ENCODE assay signal across 18 cellular contexts in genomic region chr22:32964411-32965057, GRCh38.
"Had no signal": no experiment of that assay in that cellular context is flagged by ENCODE, and none has a peak within 500 bp of the region (broad histone marks: within the 10 kb centered on the region; RNA-seq: fewer than 3 reads in every experiment).

No MANE protein-coding gene starts in this region.

- H3K27ac ChIP-seq: cardiac muscle cell, gastrocnemius medialis, tibial nerve had no signal

- ATAC-seq: activated T-cell treated with anti-CD3 and anti-CD28 coated beads, Interleukin-2, amount 50 U/mL, for 72 hours; gastrocnemius medialis; left lobe of liver; naive thymus-derived CD8-positive, alpha-beta T cell; stimulated activated naive CD8-positive, alpha-beta T cell treated with anti-CD3 and anti-CD28 coated beads, Interleukin-15, amount 100 ng/mL, for 72 hours had no signal

- H3K36me3 ChIP-seq: cardiac muscle cell, gastrocnemius medialis, tibial nerve had no signal

- FAIRE-seq: islet of Langerhans had no signal

- DNase-seq: activated CD4-positive, alpha-beta memory T cell treated with anti-CD3 and anti-CD28 coated beads for 36 hours; activated CD4-positive, alpha-beta T cell treated with anti-CD3 and anti-CD28 coated beads for 48 hours; activated effector memory CD4-positive, alpha-beta T cell treated with Interleukin-2 at 50 U/mL for 16 hours; activated naive CD4-positive, alpha-beta T cell treated with anti-CD3 and anti-CD28 coated beads, Interleukin-2, amount 10 ng/mL, durations not matched to agents 7 days and 5 days; activated T-cell treated with anti-CD3 and anti-CD28 coated beads, Interleukin-2, amount 50 U/mL, for 72 hours; amygdala; cortex of kidney; erythroblast; gastrocnemius medialis; hypothalamus; naive thymus-derived CD8-positive, alpha-beta T cell; stimulated activated CD4-positive, alpha-beta T cell treated with anti-CD3 and anti-CD28 coated beads, Interleukin-1b, Interleukin-23, amount 100 ng/mL, for 48 hours; stimulated activated naive CD8-positive, alpha-beta T cell treated with anti-CD3 and anti-CD28 coated beads, Interleukin-15, amount 100 ng/mL, for 72 hours had no signal

- H3K4me3 ChIP-seq: cardiac muscle cell, gastrocnemius medialis, lung, tibial nerve had no signal

- H3K9me3 ChIP-seq: gastrocnemius medialis, tibial nerve had no signal

- H3K4me1 ChIP-seq: gastrocnemius medialis had no signal

- H3K27me3 ChIP-seq: cardiac muscle cell, gastrocnemius medialis, tibial nerve had no signal
